Comparison of ENCODE assay signal across 8 cellular contexts in the genomic region with DNA sequence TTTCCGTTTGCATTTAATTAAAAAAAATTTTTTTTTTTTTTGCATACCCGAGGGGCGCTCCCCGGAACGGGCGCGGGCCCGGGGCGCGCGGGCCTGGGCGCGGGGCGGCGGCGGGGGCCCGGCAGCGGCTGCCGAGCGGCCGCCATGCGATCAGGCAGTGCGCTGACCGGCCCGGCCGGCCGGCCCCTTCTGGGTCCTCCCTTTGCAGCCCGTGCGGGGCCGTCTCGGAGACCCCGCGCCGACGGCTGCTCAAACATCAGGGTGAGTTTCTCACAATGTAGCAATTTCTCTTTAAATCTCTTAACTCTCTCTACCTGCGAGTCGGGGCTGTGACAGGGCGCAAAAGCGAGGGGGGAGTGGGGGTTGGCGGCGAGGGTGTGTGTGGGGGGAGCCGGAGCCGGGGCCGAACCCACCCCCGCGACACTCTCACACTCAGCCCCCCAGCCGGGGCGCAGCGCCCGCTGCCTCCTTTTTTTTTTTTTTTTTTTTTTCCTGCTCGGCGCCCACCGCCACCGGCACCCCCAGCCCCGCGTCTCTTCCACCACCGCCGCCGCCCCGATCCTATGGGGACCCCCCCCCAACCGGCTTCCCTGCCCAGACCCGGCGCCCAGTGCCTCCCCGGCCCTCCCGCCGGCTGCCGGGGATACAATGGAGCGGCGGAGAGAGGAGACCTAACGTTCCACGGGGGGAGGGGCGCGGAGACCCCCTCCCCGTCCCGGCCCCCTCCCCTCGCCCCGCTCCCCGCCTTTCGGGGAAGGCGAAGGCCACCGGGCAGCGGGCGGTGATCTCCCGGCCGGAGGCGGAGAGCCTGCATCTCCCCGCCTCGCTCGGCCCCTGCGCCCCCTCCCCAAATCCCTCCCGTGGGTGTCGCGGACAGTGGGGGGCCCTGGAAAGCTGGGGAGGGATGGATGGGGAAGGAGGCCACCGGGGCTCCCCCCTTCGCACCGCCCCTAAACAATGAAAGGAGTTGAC. TPM values are rescaled to one million over a fixed set of nuclear protein-coding genes. Genes with fewer than 3 reads are reported as not detected.
A peak's percentile ranks its signal among the peaks of the same experiment; 100 is the strongest.
DNase-seq lines count a peak whose midpoint lies in the region; ATAC-seq, FAIRE-seq and TF ChIP-seq lines count a peak whose summit lies in the region.

A gene (plus strand): TSS at position 227 of the 972 bp plus-strand sequence. CDS start 64,441 bp downstream, outside the sequence.

- no peaks in the 10 kb centered on the region for H3K4me1 ChIP-seq in right cardiac atrium (ENCODE audit: control insufficient read depth, insufficient read depth, low read length)

- FAIRE-seq in GM12892 (lab: Jason Lieb, UNC) = peak; percentile 74
- no peak for FAIRE-seq in urothelium cell line (lab: Jason Lieb, UNC)

- H3K9me3 ChIP-seq in right cardiac atrium (ENCODE audit: control insufficient read depth, low read length) = no peaks in the 10 kb centered on the region

- no peak for TF ChIP-seq POLR2A in GM12892 (IDR thresholded peaks at IDR 0.05; ENCODE audit: low read depth, low read length)

- H3K4me3 ChIP-seq in right cardiac atrium (ENCODE audit: low read length) = peak within 1 kb of the TSS; percentile 57

- peak; percentile 29 for ATAC-seq in HG02623 (IDR thresholded peaks at IDR 0.05; ENCODE audit: unreplicated experiment)
- ATAC-seq in right cardiac atrium = peak; percentile 62 to 65

- H3K27ac ChIP-seq in right cardiac atrium (ENCODE audit: low read length) = peak within 1 kb of the TSS; percentile 88

- no peaks in the 10 kb centered on the region for H3K27me3 ChIP-seq in right cardiac atrium (ENCODE audit: control insufficient read depth, insufficient read depth)

- DNase-seq in GM12892 (ENCODE audit: insufficient read length) (peak; percentile 72), NCI-H128 (lab: John Stamatoyannopoulos, UW; ENCODE audit: unreplicated experiment) (peak; percentile 66), T-helper 22 cell (ENCODE audit: low read depth) (peak; percentile 68), anterior cingulate cortex (lab: John Stamatoyannopoulos, UW) (peak in 55 of 58 donors; percentile 26 to 86 (median 66)), right cardiac atrium (peak; percentile 85 to 95 (median 94)), pulmonary artery endothelial cell (ENCODE audit: low read depth, low spot score) (peak; percentile 37), urothelium cell line (ENCODE audit: low spot score) (peak; percentile 87)

- WGBS in right cardiac atrium = under 1% methylated on average over 91 of the region's 96 CpGs

- intact Hi-C loops in right cardiac atrium (cut with DNase I) = loop anchor here in 3 of 4 donors (5.0 to 10.0 kb wide), 4 partner anchors 56 to 94 kb away; a partner anchor contains a TSS

RNA-seq across cellular contexts. Expression of the gene that starts here (rescaled TPM):
- 3.3 TPM for polyA plus RNA-seq in GM12892 (2012; ENCODE audit: missing spikeins)
- total RNA-seq in right cardiac atrium (10 to 100 TPM in 2 of 4 donors, 1 to 10 TPM in 2; 9.7 to 13.6 (median 11.0) TPM), pulmonary artery endothelial cell (4.2 and 5.4 TPM in 2 replicates)
- polyA plus RNA-seq in right cardiac atrium = 9.2 TPM

Comparison
In these comparisons a context has a peak if more than half of its experiments do, and no peak if none do; other contexts are left out.
1. Peak in every context shown above with its lines: DNase-seq, ATAC-seq, H3K4me3 ChIP-seq and H3K27ac ChIP-seq.
2. DNase-seq: peak in every context shown above with its lines; median percentile 94 in right cardiac atrium; 87 in urothelium cell line; 72 in GM12892; 68 in T-helper 22 cell; 66 in NCI-H128; 66 in anterior cingulate cortex; 37 in pulmonary artery endothelial cell.